In the genomic region with DNA sequence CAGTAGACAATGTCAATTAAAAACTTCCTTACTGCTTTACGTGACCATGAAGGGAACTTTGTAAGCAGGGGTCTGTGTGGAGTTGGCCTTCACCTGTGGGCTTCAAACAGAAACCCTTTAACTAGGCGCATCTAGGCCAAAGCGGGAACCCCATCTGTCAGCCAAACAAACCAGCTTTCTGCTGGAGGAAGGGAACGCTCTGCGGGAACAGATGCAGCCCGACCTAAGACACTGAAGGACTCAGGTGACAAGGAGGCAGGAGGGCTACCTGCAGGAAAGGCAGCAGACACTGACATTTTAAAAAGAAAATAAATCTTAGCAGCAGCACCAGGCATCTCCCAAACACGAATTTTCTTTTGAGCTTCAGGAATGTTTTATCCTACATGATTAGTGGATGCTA, we compare ENCODE assay signal across 20 cellular contexts.
"Had no signal": no experiment of that assay in that cellular context is flagged by ENCODE, and none has a peak within 500 bp of the region (broad histone marks: within the 10 kb centered on the region; RNA-seq: fewer than 3 reads in every experiment).

No MANE protein-coding gene starts in this region.

- H3K4me1 ChIP-seq: breast epithelium, SJSA1 had no signal

- H3K27ac Mint-ChIP-seq: activated CD8-positive, alpha-beta T cell treated with anti-CD3 and anti-CD28 coated beads, Interleukin-2, amount 10 ng/mL, durations not matched to agents 7 days and 5 days; activated naive CD4-positive, alpha-beta T cell treated with anti-CD3 and anti-CD28 coated beads, Interleukin-2, amount 50 U/mL, for 24 hours had no signal

- H3K4me3 Mint-ChIP-seq: activated CD8-positive, alpha-beta T cell treated with anti-CD3 and anti-CD28 coated beads, Interleukin-2, amount 10 ng/mL, durations not matched to agents 7 days and 5 days; activated naive CD4-positive, alpha-beta T cell treated with anti-CD3 and anti-CD28 coated beads, Interleukin-2, amount 50 U/mL, for 24 hours had no signal

- H3K9me3 Mint-ChIP-seq: activated naive CD4-positive, alpha-beta T cell treated with anti-CD3 and anti-CD28 coated beads, Interleukin-2, amount 50 U/mL, for 24 hours had no signal

- H3K4me3 ChIP-seq: breast epithelium, MG63, SJSA1 had no signal

- H3K9me3 ChIP-seq: breast epithelium, MG63, SJSA1 had no signal

- H3K27ac ChIP-seq: breast epithelium, SJSA1 had no signal

- H3K36me3 ChIP-seq: breast epithelium, MG63, SJSA1 had no signal

- DNase-seq: activated CD4-positive, alpha-beta T cell treated with anti-CD3 and anti-CD28 coated beads for 48 hours; activated CD4-positive, alpha-beta T cell treated with anti-CD3 and anti-CD28 coated beads, Interleukin-2, amount 50 U/mL, for 4 hours; activated CD8-positive, alpha-beta memory T cell treated with anti-CD3 and anti-CD28 coated beads, Interleukin-2, amount 50 U/mL, for 48 hours; activated CD8-positive, alpha-beta T cell treated with anti-CD3 and anti-CD28 coated beads, Interleukin-2, amount 10 ng/mL, durations not matched to agents 7 days and 5 days; activated naive CD4-positive, alpha-beta T cell; activated T-cell treated with anti-CD3 and anti-CD28 coated beads, Interleukin-2, amount 50 U/mL, for 1 hour; aorta; MG63; MV-4-11; NCI-H1417 treated with DMSO at 0.1 percent for 48 hours; NCI-H1694; NCI-H2029 treated with DMSO at 0.1 percent for 48 hours; NCI-H510A; SHP77; SW 1271 had no signal

- H3K4me1 Mint-ChIP-seq: activated naive CD4-positive, alpha-beta T cell treated with anti-CD3 and anti-CD28 coated beads, Interleukin-2, amount 50 U/mL, for 24 hours had no signal

- H3K36me3 Mint-ChIP-seq: activated naive CD4-positive, alpha-beta T cell treated with anti-CD3 and anti-CD28 coated beads, Interleukin-2, amount 50 U/mL, for 24 hours had no signal

- ATAC-seq: activated CD4-positive, CD25-positive, alpha-beta regulatory T cell treated with anti-CD3 and anti-CD28 coated beads, Interleukin-2, amount 50 U/mL, for 24 hours; activated CD8-positive, alpha-beta T cell treated with anti-CD3 and anti-CD28 coated beads, Interleukin-2, amount 10 ng/mL, durations not matched to agents 7 days and 5 days; SK-N-SH treated with all-trans-retinoic acid at 6 μM for 48 hours had no signal

- H3K27me3 ChIP-seq: breast epithelium, MG63, SJSA1 had no signal
